In the genomic region with DNA sequence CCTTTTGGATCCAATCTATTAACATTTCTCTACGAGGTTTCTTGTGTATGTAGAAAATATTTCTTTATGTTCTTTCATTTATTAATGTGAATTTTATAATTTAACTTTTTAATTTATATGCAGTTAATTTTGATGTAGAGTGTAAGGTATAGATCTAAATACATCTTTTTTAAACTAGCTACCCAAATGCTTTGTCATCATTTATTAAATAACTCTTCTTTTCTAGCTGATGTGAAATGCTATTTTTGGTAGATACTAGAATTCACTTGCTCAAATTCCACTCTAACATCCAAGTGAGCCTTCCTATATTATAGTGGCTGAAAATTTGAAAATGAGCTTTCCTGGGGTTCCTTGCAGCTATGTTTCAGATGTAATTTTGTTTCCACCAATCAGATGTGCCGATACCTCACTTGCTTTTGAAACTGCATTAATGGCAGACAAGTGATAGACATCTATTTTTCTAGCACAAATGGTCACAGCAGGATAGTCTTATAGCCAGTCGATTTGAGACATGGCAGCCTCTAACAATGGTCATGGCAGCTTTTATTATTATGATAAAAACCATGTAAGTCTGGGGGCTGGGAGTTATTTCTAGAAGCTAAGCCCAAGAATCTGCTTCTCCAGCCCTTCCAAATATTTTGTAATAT, we compare ENCODE assay signal across 32 cellular contexts. TPM values are rescaled to one million over a fixed set of nuclear protein-coding genes. Genes with fewer than 3 reads are reported as not detected.
DNase-seq lines count a peak whose midpoint lies in the region; ATAC-seq, FAIRE-seq and TF ChIP-seq lines count a peak whose summit lies in the region.
"Had no signal": no experiment of that assay in that cellular context is flagged by ENCODE, and none has a peak within 500 bp of the region (broad histone marks: within the 10 kb centered on the region; RNA-seq: fewer than 3 reads in every experiment).

No MANE protein-coding gene starts in this region.

- H3K4me3 ChIP-seq in HepG2 (replicated peaks in 1 of 3; ENCODE audit: insufficient read depth in 1 of 3, low read depth in 2 of 3, low read length in 3 of 3) (no peak overlapping the region), right lobe of liver (no peak overlapping the region), neural cell (ENCODE audit: low read length) (no peak overlapping the region)
- H3K4me3 ChIP-seq: BLaER1 had no signal

- H3K4me1 ChIP-seq in HepG2 (ENCODE audit: insufficient read depth, low read length) (no peaks in the 10 kb centered on the region), right lobe of liver (no peaks in the 10 kb centered on the region)
- H3K4me1 ChIP-seq: BE2C, BLaER1 had no signal

- no peak for TF ChIP-seq RAD21 in HepG2 (CRISPR knock-in tag; IDR thresholded peaks at IDR 0.05)
- no peak for TF ChIP-seq RAD21 in neural cell (conservative IDR thresholded peaks at IDR 0.05)

- H3K27ac ChIP-seq in HepG2 (ENCODE audit: extremely low read length, insufficient read depth, low read length) (no peak overlapping the region), right lobe of liver (no peak overlapping the region), neural cell (ENCODE audit: low read length) (peak overlapping the region; percentile 40)
- H3K27ac ChIP-seq: BLaER1 had no signal

- no TSS peak for BruUV-seq in HepG2 (replicated peaks; lab: Mats Ljungman, UMichigan)

- CTCF ChIA-PET in HepG2 (lab: Yijun Ruan, JAX; ENCODE audit: low intra/inter-chr PET ratio, low total read pairs) = no interaction called here

- intact Hi-C loops in HepG2 (cut with micrococcal nuclease; ENCODE audit: unreplicated experiment) = no loop called here
- intact Hi-C loops in right lobe of liver (cut with DNase I) = no loop called here

- WGBS in HepG2 (ENCODE audit: low lambda C conversion rate) = 22% methylated on average over 3 of the region's 3 CpGs
- 74% methylated on average over 3 of the region's 3 CpGs for WGBS in right lobe of liver (ENCODE audit: insufficient coverage, low coverage, low lambda C conversion rate, missing lambda C conversion rate)

- H3K27me3 ChIP-seq in HepG2 (ENCODE audit: control insufficient read depth in 1 of 2, insufficient read depth in 2 of 2, low read length in 2 of 2) (no peaks in the 10 kb centered on the region), right lobe of liver (no peaks in the 10 kb centered on the region), neural cell (ENCODE audit: insufficient read depth, low read depth, low read length) (no peaks in the 10 kb centered on the region)
- H3K27me3 ChIP-seq: BE2C, BLaER1 had no signal

- H3K9ac ChIP-seq in HepG2 (ENCODE audit: insufficient read depth, low read depth, low read length) (no peak overlapping the region), neural cell (ENCODE audit: low read length) (no peak overlapping the region)
- H3K9ac ChIP-seq: BLaER1 had no signal

- TF ChIP-seq EP300 in HepG2 (IDR thresholded peaks at IDR 0.05; ENCODE audit: low read depth in 2 of 2, low read length in 2 of 2) (no peak), HepG2 (CRISPR knock-in tag; IDR thresholded peaks at IDR 0.05; ENCODE audit: borderline replicate concordance) (no peak), neural cell (conservative IDR thresholded peaks at IDR 0.05; ENCODE audit: poor library complexity, severe bottlenecking) (peak; percentile 83)

- no peaks in the 10 kb centered on the region for H3K36me3 ChIP-seq in HepG2 (replicated peaks in 1 of 2; ENCODE audit: control insufficient read depth in 1 of 2, insufficient read depth in 2 of 2, low read length in 2 of 2)
- no peaks in the 10 kb centered on the region for H3K36me3 ChIP-seq in right lobe of liver
- H3K36me3 ChIP-seq in neural cell (ENCODE audit: insufficient read depth, low read length) = no peaks in the 10 kb centered on the region
- H3K36me3 ChIP-seq: BE2C, BLaER1 had no signal

- H3K79me2 ChIP-seq in HepG2 (ENCODE audit: insufficient read depth, low read length) = no peaks in the 10 kb centered on the region
- H3K79me2 ChIP-seq in neural cell (replicated peaks; ENCODE audit: insufficient read depth, low read length) = no peaks in the 10 kb centered on the region

- H3K4me2 ChIP-seq in HepG2 (ENCODE audit: low read depth, low read length) = no peak overlapping the region
- H3K4me2 ChIP-seq in neural cell (ENCODE audit: low read length) = no peak overlapping the region
- H3K4me2 ChIP-seq: BLaER1 had no signal

- H3K9me3 ChIP-seq in HepG2 (ENCODE audit: low read length) (no peaks in the 10 kb centered on the region), right lobe of liver (no peaks in the 10 kb centered on the region), neural cell (ENCODE audit: low read length) (no peaks in the 10 kb centered on the region)
- H3K9me3 ChIP-seq: BE2C, BLaER1 had no signal

- in situ Hi-C loops in HepG2 (cut with HindIII; ENCODE audit: extremely low pct_ligation_motif_present, low pct_unique_long_range_greater_than_20kb) = no loop called here

- H2AFZ ChIP-seq in HepG2 (ENCODE audit: low read length) (no peak overlapping the region), neural cell (ENCODE audit: low read depth, low read length) (no peak overlapping the region)

- TF ChIP-seq CTCF in HepG2 (CRISPR knock-in tag; IDR thresholded peaks at IDR 0.05) = no peak
- TF ChIP-seq CTCF in right lobe of liver (IDR thresholded peaks at IDR 0.05) = no peak
- no peak for TF ChIP-seq CTCF in neural cell (IDR thresholded peaks at IDR 0.05; ENCODE audit: poor library complexity, severe bottlenecking)

- no peak for TF ChIP-seq POLR2A in HepG2 (IDR thresholded peaks at IDR 0.05; ENCODE audit: insufficient read depth in 1 of 2, low read depth in 2 of 2, low read length in 2 of 2)
- TF ChIP-seq POLR2A in right lobe of liver (IDR thresholded peaks at IDR 0.05) = no peak
- TF ChIP-seq POLR2A in GM12891 (IDR thresholded peaks at IDR 0.05; ENCODE audit: low read depth, low read length) = no peak

- ATAC-seq in HepG2 = no peak
- ATAC-seq in right lobe of liver = no peak
- ATAC-seq in GM18520 (IDR thresholded peaks at IDR 0.05; ENCODE audit: unreplicated experiment) = no peak

- H3F3A ChIP-seq in neural cell (ENCODE audit: insufficient read depth, low read length, poor library complexity, severe bottlenecking) = no peaks in the 10 kb centered on the region

- POLR2A ChIA-PET in HepG2 (lab: Yijun Ruan, JAX) = no interaction called here

- no peak for DNase-seq in HepG2 (ENCODE audit: low spot score)
- no peak for DNase-seq in right lobe of liver
- no peak for DNase-seq in GM12891 (ENCODE audit: insufficient read length, low spot score)
- no peak for DNase-seq in HuH-7 (ENCODE audit: low spot score)
- no peak for DNase-seq in SIG-M5 (lab: John Stamatoyannopoulos, UW)
- DNase-seq: 8988T; ACHN; BE2C; C1 segment of cervical spinal cord; CD4-positive, alpha-beta memory T cell; CD4-positive, CD25-positive, alpha-beta regulatory T cell; CD8-positive, alpha-beta memory T cell; COR-L47; DMS 273 treated with DMSO at 0.1 percent for 48 hours; DMS153; DMS53; DMS79; DND-41; EL; GF-D8 had no signal

- H3K9me2 ChIP-seq in neural cell (ENCODE audit: insufficient read depth, low read length) = no peaks in the 10 kb centered on the region

- FAIRE-seq in HepG2 (lab: Jason Lieb, UNC) (no peak), GM12891 (lab: Jason Lieb, UNC) (peak; percentile 43), TTC549 (lab: Jason Lieb, UNC) (peak; percentile 28)
- FAIRE-seq: A204.1, GM12892, GM18507 had no signal

- H4K20me1 ChIP-seq in HepG2 (ENCODE audit: insufficient read depth, low read length) (no peaks in the 10 kb centered on the region), neural cell (ENCODE audit: insufficient read depth) (no peaks in the 10 kb centered on the region)
- H4K20me1 ChIP-seq: BLaER1 had no signal

RNA-seq across cellular contexts. Expression of a gene that starts 10.9 kb away (rescaled TPM):
- total RNA-seq in HepG2 (2016; rRNA removed; fragmentation: Illumina TruSeq; extraction: Trizol) (not detected in 2 replicates), right lobe of liver (under 1 TPM in 2 of 6 experiments, not detected in 4; 0.31 TPM)
- total RNA-seq in HepG2 (2016; cell fraction: cytosol; rRNA removed; fragmentation: Illumina TruSeq; extraction: Trizol; ENCODE audit: low read depth) = not detected in 2 replicates
- total RNA-seq in HepG2 (2016; cell fraction: insoluble cytoplasmic fraction; rRNA removed; fragmentation: Illumina TruSeq; extraction: Trizol) = not detected in 2 replicates
- total RNA-seq in HepG2 (2016; cell fraction: membrane; rRNA removed; fragmentation: Illumina TruSeq; extraction: Trizol) = not detected in 2 replicates
- not detected in 2 replicates for total RNA-seq in HepG2 (2016; cell fraction: nucleus; rRNA removed; fragmentation: Illumina TruSeq; extraction: Trizol)
- polyA plus RNA-seq in HepG2 (2011; rRNA removed) (0.03 TPM in 1 of 2 replicates, not detected in the other), neural cell (not detected in 2 replicates)
- polyA plus RNA-seq in HepG2 (2011; cell fraction: cytosol; rRNA removed) = not detected in 2 replicates
- polyA plus RNA-seq in HepG2 (2011; cell fraction: nucleus; rRNA removed) = not detected in 2 replicates
- not detected in 2 replicates for polyA plus RNA-seq in HepG2 (2012)
- polyA plus RNA-seq in HepG2 (2016; cell fraction: cytosol; fragmentation: Illumina TruSeq; extraction: Trizol; ENCODE audit: low read depth) = not detected in 2 replicates
- polyA plus RNA-seq in HepG2 (2016; cell fraction: insoluble cytoplasmic fraction; fragmentation: Illumina TruSeq; extraction: Trizol; ENCODE audit: low read depth) = not detected in 2 replicates
- not detected in 2 replicates for polyA plus RNA-seq in HepG2 (2016; cell fraction: membrane; fragmentation: Illumina TruSeq; extraction: Trizol; ENCODE audit: low read depth)
- polyA plus RNA-seq in HepG2 (2016; cell fraction: nucleus; fragmentation: Illumina TruSeq; extraction: Trizol; ENCODE audit: insufficient read depth, low read depth) = not detected in 2 replicates
- not detected in 2 replicates for polyA minus RNA-seq in HepG2 (2011; rRNA and poly(A)+ RNA removed; ENCODE audit: low replicate concordance)
- polyA minus RNA-seq in HepG2 (2011; cell fraction: cytosol; rRNA and poly(A)+ RNA removed) = not detected in 2 replicates
- polyA minus RNA-seq in HepG2 (2011; cell fraction: nucleus; rRNA and poly(A)+ RNA removed) = not detected in 2 replicates
- polyA plus RNA-seq in GM12891 (2012; ENCODE audit: low read depth, missing spikeins) = 0.05 TPM
- not detected in 2 replicates for polyA minus RNA-seq in neural cell
- total RNA-seq: A673, Daoy, G401 had no signal
- polyA plus RNA-seq: AG04450 had no signal

RNA-seq across cellular contexts. Expression of a gene that starts 58.1 kb away (rescaled TPM):
- total RNA-seq in HepG2 (2016; rRNA removed; fragmentation: Illumina TruSeq; extraction: Trizol) (not detected in 2 replicates), right lobe of liver (not detected)
- not detected in 2 replicates for total RNA-seq in HepG2 (2016; cell fraction: cytosol; rRNA removed; fragmentation: Illumina TruSeq; extraction: Trizol; ENCODE audit: low read depth)
- 0.04 TPM in 1 of 2 replicates, not detected in the other for total RNA-seq in HepG2 (2016; cell fraction: insoluble cytoplasmic fraction; rRNA removed; fragmentation: Illumina TruSeq; extraction: Trizol)
- not detected in 2 replicates for total RNA-seq in HepG2 (2016; cell fraction: membrane; rRNA removed; fragmentation: Illumina TruSeq; extraction: Trizol)
- not detected in 2 replicates for total RNA-seq in HepG2 (2016; cell fraction: nucleus; rRNA removed; fragmentation: Illumina TruSeq; extraction: Trizol)
- polyA plus RNA-seq in HepG2 (2011; rRNA removed) (0.16 TPM in 1 of 2 replicates, not detected in the other), neural cell (not detected in 2 replicates)
- not detected in 2 replicates for polyA plus RNA-seq in HepG2 (2011; cell fraction: cytosol; rRNA removed)
- 0.32 and 0.40 TPM in 2 replicates for polyA plus RNA-seq in HepG2 (2011; cell fraction: nucleus; rRNA removed)
- polyA plus RNA-seq in HepG2 (2012) = 0.15 TPM in 1 of 2 replicates, not detected in the other
- not detected in 2 replicates for polyA plus RNA-seq in HepG2 (2016; cell fraction: cytosol; fragmentation: Illumina TruSeq; extraction: Trizol; ENCODE audit: low read depth)
- polyA plus RNA-seq in HepG2 (2016; cell fraction: insoluble cytoplasmic fraction; fragmentation: Illumina TruSeq; extraction: Trizol; ENCODE audit: low read depth) = 0.14 TPM in 1 of 2 replicates, not detected in the other
- not detected in 2 replicates for polyA plus RNA-seq in HepG2 (2016; cell fraction: membrane; fragmentation: Illumina TruSeq; extraction: Trizol; ENCODE audit: low read depth)
- 0.31 TPM in 1 of 2 replicates, not detected in the other for polyA plus RNA-seq in HepG2 (2016; cell fraction: nucleus; fragmentation: Illumina TruSeq; extraction: Trizol; ENCODE audit: insufficient read depth, low read depth)
- not detected in 2 replicates for polyA minus RNA-seq in HepG2 (2011; rRNA and poly(A)+ RNA removed; ENCODE audit: low replicate concordance)
- not detected in 2 replicates for polyA minus RNA-seq in HepG2 (2011; cell fraction: cytosol; rRNA and poly(A)+ RNA removed)
- not detected in 2 replicates for polyA minus RNA-seq in HepG2 (2011; cell fraction: nucleus; rRNA and poly(A)+ RNA removed)
- not detected for polyA plus RNA-seq in GM12891 (2012; ENCODE audit: low read depth, missing spikeins)
- polyA minus RNA-seq in neural cell = not detected in 2 replicates
- total RNA-seq: A673, Daoy, G401 had no signal
- polyA plus RNA-seq: AG04450, CD14-positive monocyte had no signal
